ENCODE assay signal across 1 cellular context in genomic region chr1:48654606-48655210, GRCh38.
TF ChIP-seq lines count a peak whose summit lies in the region.

No MANE protein-coding gene starts in this region.

TF ChIP-seq in SK-N-SH treated with all-trans-retinoic acid at 6 μM for 48 hours, 23 proteins besides CTCF, POLR2A, EP300 and RAD21:
- TF ChIP-seq SNAI2 (CRISPR knock-in tag; IDR thresholded peaks at IDR 0.05) = peak; percentile 74
- no peak for TF ChIP-seq OSR1 (CRISPR knock-in tag; IDR thresholded peaks at IDR 0.05)
- peak; percentile 100 for TF ChIP-seq TCF4 (CRISPR knock-in tag; IDR thresholded peaks at IDR 0.05; ENCODE audit: borderline replicate concordance)
- TF ChIP-seq ZNF8 (CRISPR knock-in tag; IDR thresholded peaks at IDR 0.05) = peak; percentile 44; the same call in 1 of the 2 replicates
- TF ChIP-seq ARNTL (CRISPR knock-in tag; IDR thresholded peaks at IDR 0.05; ENCODE audit: borderline replicate concordance, low read depth) = no peak
- TF ChIP-seq RARB (CRISPR knock-in tag; IDR thresholded peaks at IDR 0.05) = no peak
- peak; percentile 80 for TF ChIP-seq CSRNP3 (CRISPR knock-in tag; IDR thresholded peaks at IDR 0.05)
- no peak for TF ChIP-seq BACH2 (CRISPR knock-in tag; IDR thresholded peaks at IDR 0.05; ENCODE audit: borderline replicate concordance)
- TF ChIP-seq ISL1 (CRISPR knock-in tag; IDR thresholded peaks at IDR 0.05) = peak; percentile 86
- TF ChIP-seq ZNF565 (CRISPR knock-in tag; conservative IDR thresholded peaks at IDR 0.05; ENCODE audit: low read depth) = peak; percentile 80; the same call in 1 of the 2 replicates
- TF ChIP-seq ZC3H10 (CRISPR knock-in tag; IDR thresholded peaks at IDR 0.05) = no peak
- TF ChIP-seq CSDC2 (CRISPR knock-in tag; IDR thresholded peaks at IDR 0.05) = no peak
- TF ChIP-seq, protein P1, sequence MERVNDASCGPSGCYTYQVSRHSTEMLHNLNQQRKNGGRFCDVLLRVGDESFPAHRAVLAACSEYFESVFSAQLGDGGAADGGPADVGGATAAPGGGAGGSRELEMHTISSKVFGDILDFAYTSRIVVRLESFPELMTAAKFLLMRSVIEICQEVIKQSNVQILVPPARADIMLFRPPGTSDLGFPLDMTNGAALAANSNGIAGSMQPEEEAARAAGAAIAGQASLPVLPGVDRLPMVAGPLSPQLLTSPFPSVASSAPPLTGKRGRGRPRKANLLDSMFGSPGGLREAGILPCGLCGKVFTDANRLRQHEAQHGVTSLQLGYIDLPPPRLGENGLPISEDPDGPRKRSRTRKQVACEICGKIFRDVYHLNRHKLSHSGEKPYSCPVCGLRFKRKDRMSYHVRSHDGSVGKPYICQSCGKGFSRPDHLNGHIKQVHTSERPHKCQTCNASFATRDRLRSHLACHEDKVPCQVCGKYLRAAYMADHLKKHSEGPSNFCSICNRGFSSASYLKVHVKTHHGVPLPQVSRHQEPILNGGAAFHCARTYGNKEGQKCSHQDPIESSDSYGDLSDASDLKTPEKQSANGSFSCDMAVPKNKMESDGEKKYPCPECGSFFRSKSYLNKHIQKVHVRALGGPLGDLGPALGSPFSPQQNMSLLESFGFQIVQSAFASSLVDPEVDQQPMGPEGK (CRISPR knock-in tag; IDR thresholded peaks at IDR 0.05; ENCODE audit: borderline replicate concordance) = no peak
- TF ChIP-seq ZFP30 (CRISPR knock-in tag; IDR thresholded peaks at IDR 0.05) = no peak
- no peak for TF ChIP-seq ESRRG (CRISPR knock-in tag; IDR thresholded peaks at IDR 0.05)
- peak; percentile 56; the same call in 1 of the 2 replicates for TF ChIP-seq PPARA (CRISPR knock-in tag; IDR thresholded peaks at IDR 0.05; ENCODE audit: borderline replicate concordance)
- TF ChIP-seq ZFP3 (CRISPR knock-in tag; IDR thresholded peaks at IDR 0.05) = peak; percentile 66; the same call in 1 of the 2 replicates
- peak; percentile 29 for TF ChIP-seq GLIS3 (CRISPR knock-in tag; IDR thresholded peaks at IDR 0.05)
- TF ChIP-seq POU6F1 (CRISPR knock-in tag; IDR thresholded peaks at IDR 0.05; ENCODE audit: borderline replicate concordance, low read depth) = no peak
- 0 out of 2 replicates have a peak, but pooled peaks have one; percentile 52 for TF ChIP-seq ZNF70 (CRISPR knock-in tag; IDR thresholded peaks at IDR 0.05)
- TF ChIP-seq CREB5 (CRISPR knock-in tag; IDR thresholded peaks at IDR 0.05; ENCODE audit: low read depth) = peak; percentile 20; the same call in 1 of the 2 replicates
- TF ChIP-seq, protein P2, sequence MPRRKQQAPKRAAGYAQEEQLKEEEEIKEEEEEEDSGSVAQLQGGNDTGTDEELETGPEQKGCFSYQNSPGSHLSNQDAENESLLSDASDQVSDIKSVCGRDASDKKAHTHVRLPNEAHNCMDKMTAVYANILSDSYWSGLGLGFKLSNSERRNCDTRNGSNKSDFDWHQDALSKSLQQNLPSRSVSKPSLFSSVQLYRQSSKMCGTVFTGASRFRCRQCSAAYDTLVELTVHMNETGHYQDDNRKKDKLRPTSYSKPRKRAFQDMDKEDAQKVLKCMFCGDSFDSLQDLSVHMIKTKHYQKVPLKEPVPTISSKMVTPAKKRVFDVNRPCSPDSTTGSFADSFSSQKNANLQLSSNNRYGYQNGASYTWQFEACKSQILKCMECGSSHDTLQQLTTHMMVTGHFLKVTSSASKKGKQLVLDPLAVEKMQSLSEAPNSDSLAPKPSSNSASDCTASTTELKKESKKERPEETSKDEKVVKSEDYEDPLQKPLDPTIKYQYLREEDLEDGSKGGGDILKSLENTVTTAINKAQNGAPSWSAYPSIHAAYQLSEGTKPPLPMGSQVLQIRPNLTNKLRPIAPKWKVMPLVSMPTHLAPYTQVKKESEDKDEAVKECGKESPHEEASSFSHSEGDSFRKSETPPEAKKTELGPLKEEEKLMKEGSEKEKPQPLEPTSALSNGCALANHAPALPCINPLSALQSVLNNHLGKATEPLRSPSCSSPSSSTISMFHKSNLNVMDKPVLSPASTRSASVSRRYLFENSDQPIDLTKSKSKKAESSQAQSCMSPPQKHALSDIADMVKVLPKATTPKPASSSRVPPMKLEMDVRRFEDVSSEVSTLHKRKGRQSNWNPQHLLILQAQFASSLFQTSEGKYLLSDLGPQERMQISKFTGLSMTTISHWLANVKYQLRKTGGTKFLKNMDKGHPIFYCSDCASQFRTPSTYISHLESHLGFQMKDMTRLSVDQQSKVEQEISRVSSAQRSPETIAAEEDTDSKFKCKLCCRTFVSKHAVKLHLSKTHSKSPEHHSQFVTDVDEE (CRISPR knock-in tag; IDR thresholded peaks at IDR 0.05) = peak; percentile 98
- TF ChIP-seq TOX (CRISPR knock-in tag; IDR thresholded peaks at IDR 0.05; ENCODE audit: borderline replicate concordance) = no peak
